ENCODE assay signal across 8 cellular contexts in the genomic region with DNA sequence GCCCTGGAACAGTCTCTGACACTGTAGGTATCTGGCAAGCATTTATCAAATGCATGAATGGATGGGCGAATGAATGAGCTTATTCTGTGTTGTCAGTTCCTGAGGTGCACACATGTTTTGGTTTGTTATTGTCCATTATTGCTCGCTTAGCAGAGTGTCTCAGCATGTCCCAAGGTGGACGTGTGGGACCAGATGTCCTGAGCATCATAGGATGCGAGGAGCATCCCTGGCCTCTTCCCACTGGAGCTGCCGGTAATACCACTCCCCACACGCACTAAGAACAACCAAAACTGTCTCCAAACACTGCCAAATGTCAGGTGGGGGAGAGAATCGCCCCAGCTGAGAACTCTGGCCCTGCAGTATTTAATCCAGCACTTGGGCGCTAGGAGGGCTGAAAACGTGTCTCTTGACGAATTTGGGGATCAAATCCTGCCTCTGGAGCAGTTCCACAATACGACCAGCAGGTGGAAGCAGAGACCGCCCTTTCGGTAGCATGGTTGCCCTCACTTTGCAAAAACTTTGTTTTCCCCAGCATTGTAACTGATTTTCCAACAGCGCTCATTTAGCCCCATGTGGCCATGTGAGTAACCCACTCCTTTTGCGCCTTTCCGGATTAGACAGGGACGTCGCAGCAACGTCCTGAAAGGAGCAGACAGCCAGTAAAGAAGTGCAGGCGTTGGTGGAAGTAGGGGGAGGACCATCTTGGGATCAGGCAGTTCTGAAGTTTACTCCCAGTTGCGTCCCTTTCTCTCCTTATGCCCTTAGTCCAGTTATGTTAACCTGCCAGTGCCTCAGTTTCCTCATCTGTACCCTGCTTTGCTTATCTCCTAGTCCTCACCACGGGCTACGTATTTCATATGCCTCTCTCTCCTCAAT. TPM values are rescaled to one million over a fixed set of nuclear protein-coding genes. Genes with fewer than 3 reads are reported as not detected.
DNase-seq lines count a peak whose midpoint lies in the region; ATAC-seq and TF ChIP-seq lines count a peak whose summit lies in the region.

No MANE protein-coding gene starts in this region.

- no peak overlapping the region for H3K4me3 Mint-ChIP-seq in activated B cell treated with CpG ODN at 0.5 μM for 24 hours

- CTCF ChIA-PET in activated B cell treated with CpG ODN at 0.5 μM for 24 hours (lab: Charles Lee), result interaction anchor here (0.6 to 1.9 kb wide), 6 partner anchors 35 to 567 kb away, joined by 3 to 11 read pairs (median 5); a partner anchor contains a TSS

- peaks cover 3% of the 10 kb centered on the region for H3K4me1 Mint-ChIP-seq in activated B cell treated with CpG ODN at 0.5 μM for 24 hours

- no peaks in the 10 kb centered on the region for H3K9me3 Mint-ChIP-seq in activated B cell treated with CpG ODN at 0.5 μM for 24 hours

- TF ChIP-seq CTCF in activated B cell treated with CpG ODN at 0.5 μM for 24 hours (IDR thresholded peaks at IDR 0.05), result peak; percentile 88

- intact Hi-C loops in activated B cell treated with CpG ODN at 0.5 μM for 24 hours (cut with micrococcal nuclease), result loop anchor here (1.0 to 5.0 kb wide), 10 partner anchors 55 to 1942 kb away; a partner anchor contains a TSS

- H3K27ac Mint-ChIP-seq in activated B cell treated with CpG ODN at 0.5 μM for 24 hours, result no peak overlapping the region

- POLR2A ChIA-PET in activated B cell treated with CpG ODN at 0.5 μM for 24 hours (lab: Charles Lee), result interaction anchor here (0.6 kb wide), 1 partner anchor 308 kb away, joined by 3 read pairs; no protein-coding TSS in a partner anchor

- no peaks in the 10 kb centered on the region for H3K36me3 Mint-ChIP-seq in activated B cell treated with CpG ODN at 0.5 μM for 24 hours (ENCODE audit: low read depth)

- DNase-seq in Ammon's horn (ENCODE audit: low spot score), result peak; percentile 87
- peak; percentile 93 for DNase-seq in NCI-H2227 treated with DMSO at 0.1 percent for 48 hours (lab: John Stamatoyannopoulos, UW)
- DNase-seq in activated B cell treated with CpG ODN at 0.5 μM for 24 hours, result peak; percentile 64
- peak; percentile 77 for DNase-seq in central memory CD4-positive, alpha-beta T cell
- DNase-seq in left kidney (ENCODE audit: low read depth, low spot score), result peak; percentile 96
- peak; percentile 53 to 61 for DNase-seq in stimulated activated CD4-positive, alpha-beta T cell treated with anti-CD3 and anti-CD28 coated beads, Interleukin-4, amount 100 ng/mL, for 4 hours

- peaks cover 6% of the 10 kb centered on the region for H3K27me3 Mint-ChIP-seq in activated B cell treated with CpG ODN at 0.5 μM for 24 hours

- peak; percentile 66 for ATAC-seq in GM18873 (IDR thresholded peaks at IDR 0.05; ENCODE audit: low FRiP score, unreplicated experiment)
- peak; percentile 88 for ATAC-seq in HG03135 (IDR thresholded peaks at IDR 0.05; ENCODE audit: unreplicated experiment)
- peak; percentile 94 for ATAC-seq in activated B cell treated with CpG ODN at 0.5 μM for 24 hours (ENCODE audit: low read depth)

RNA-seq across cellular contexts. Expression of a gene that starts 22.7 kb away (rescaled TPM):
- total RNA-seq in activated B cell treated with CpG ODN at 0.5 μM for 24 hours, result not detected in 2 replicates

RNA-seq across cellular contexts. Expression of a gene that starts 53.9 kb away (rescaled TPM):
- total RNA-seq in activated B cell treated with CpG ODN at 0.5 μM for 24 hours, result 36.4 and 49.6 TPM in 2 replicates

Comparison
In these comparisons a context has a peak if more than half of its experiments do, and no peak if none do; other contexts are left out.
1. Peak in every context shown above with its lines: DNase-seq and ATAC-seq.